24 cellular contexts compared by ENCODE assay signal in genomic region chr20:63596423-63596822, GRCh38. TPM values are rescaled to one million over a fixed set of nuclear protein-coding genes. Genes with fewer than 3 reads are reported as not detected.
A peak's percentile ranks its signal among the peaks of the same experiment; 100 is the strongest.
DNase-seq lines count a peak whose midpoint lies in the region; ATAC-seq, FAIRE-seq and TF ChIP-seq lines count a peak whose summit lies in the region.
"Had no signal": no experiment of that assay in that cellular context is flagged by ENCODE, and none has a peak within 500 bp of the region (broad histone marks: within the 10 kb centered on the region; RNA-seq: fewer than 3 reads in every experiment).

No MANE protein-coding gene starts in this region.

- H4K20me1 ChIP-seq in HepG2 (ENCODE audit: insufficient read depth, low read length) (no peaks in the 10 kb centered on the region), osteoblast (ENCODE audit: insufficient read depth, low read length) (peaks cover 23% of the 10 kb centered on the region)

- no peak for FAIRE-seq in HepG2 (lab: Jason Lieb, UNC)
- FAIRE-seq: A549, D721Med, G401.6, GM12891 had no signal

- no peak overlapping the region for H3K4me3 ChIP-seq in HepG2 (replicated peaks in 1 of 3; ENCODE audit: insufficient read depth in 1 of 3, low read depth in 2 of 3, low read length in 3 of 3)
- no peak overlapping the region for H3K4me3 ChIP-seq in osteoblast (ENCODE audit: insufficient read depth, low read length)
- H3K4me3 ChIP-seq: A549; BLaER1 treated with 17β-estradiol and CSF1 and Interleukin-3, amounts not matched to agents 10 nM and 100 nM had no signal

- in situ Hi-C loops in HepG2 (cut with HindIII; ENCODE audit: extremely low pct_ligation_motif_present, low pct_unique_long_range_greater_than_20kb) = no loop called here

- H3K4me2 ChIP-seq in HepG2 (ENCODE audit: low read depth, low read length) (no peak overlapping the region), osteoblast (ENCODE audit: insufficient read depth, low read length) (no peak overlapping the region)
- H3K4me2 ChIP-seq: A549; BLaER1 treated with 17β-estradiol and CSF1 and Interleukin-3, amounts not matched to agents 10 nM and 100 nM had no signal

- TF ChIP-seq POLR2A in HepG2 (IDR thresholded peaks at IDR 0.05; ENCODE audit: insufficient read depth in 1 of 2, low read depth in 2 of 2, low read length in 2 of 2) = no peak

- H2AFZ ChIP-seq in HepG2 (ENCODE audit: low read length) (no peak overlapping the region), osteoblast (ENCODE audit: low read length) (no peak overlapping the region)

- POLR2A ChIA-PET in HepG2 (lab: Yijun Ruan, JAX) = no interaction called here

- DNase-seq in Right ventricle myocardium superior = peak; percentile 26
- no peak for DNase-seq in Right ventricle myocardium inferior (ENCODE audit: missing footprints)
- peak; percentile 9 for DNase-seq in iPS-NIHi11 (ENCODE audit: low spot score)
- DNase-seq in HepG2 (ENCODE audit: low spot score) = no peak
- DNase-seq in osteoblast (ENCODE audit: insufficient read length, low spot score, missing footprints) = peak; percentile 25
- no peak for DNase-seq in NCI-H2171 treated with DMSO at 0.1 percent for 48 hours (lab: John Stamatoyannopoulos, UW)
- no peak for DNase-seq in NCI-H82 treated with DMSO at 0.1 percent for 48 hours (lab: John Stamatoyannopoulos, UW; ENCODE audit: unreplicated experiment)
- DNase-seq: AML-193; Caco-2; Calu3; CD4-positive, alpha-beta T cell; CD8-positive, alpha-beta T cell; DMS79 treated with DMSO at 0.1 percent for 48 hours; GF-D8 had no signal

- TF ChIP-seq EP300 in HepG2 (IDR thresholded peaks at IDR 0.05; ENCODE audit: low read depth in 2 of 2, low read length in 2 of 2) = no peak
- TF ChIP-seq EP300 in HepG2 (CRISPR knock-in tag; IDR thresholded peaks at IDR 0.05; ENCODE audit: borderline replicate concordance) = no peak

- H3K4me1 ChIP-seq in HepG2 (ENCODE audit: insufficient read depth, low read length) = no peaks in the 10 kb centered on the region
- H3K4me1 ChIP-seq in osteoblast (ENCODE audit: insufficient read depth, low read length) = peaks cover 8% of the 10 kb centered on the region
- H3K4me1 ChIP-seq: Caco-2 had no signal

- H3K36me3 ChIP-seq in HepG2 (replicated peaks in 1 of 2; ENCODE audit: control insufficient read depth in 1 of 2, insufficient read depth in 2 of 2, low read length in 2 of 2) (peaks cover 19 to 34% of the 10 kb centered on the region in 2 experiments; a peak in 4 of 5 replicates), osteoblast (ENCODE audit: insufficient read depth, low read length) (peaks cover 39% of the 10 kb centered on the region)

- BruUV-seq in HepG2 (replicated peaks; lab: Mats Ljungman, UMichigan) = no TSS peak

- intact Hi-C loops in Right ventricle myocardium superior (cut with DNase I) = no loop called here
- intact Hi-C loops in Right ventricle myocardium inferior (cut with DNase I) = no loop called here
- intact Hi-C loops in HepG2 (cut with micrococcal nuclease; ENCODE audit: unreplicated experiment) = no loop called here

- H3K27ac ChIP-seq in HepG2 (ENCODE audit: extremely low read length, insufficient read depth, low read length) (no peak overlapping the region), osteoblast (ENCODE audit: low read depth, low read length) (no peak overlapping the region)
- H3K27ac ChIP-seq: 22Rv1; A549; BLaER1 treated with 17β-estradiol and CSF1 and Interleukin-3, amounts not matched to agents 10 nM and 100 nM; C4-2B had no signal

- H3K79me2 ChIP-seq in HepG2 (ENCODE audit: insufficient read depth, low read length) = no peaks in the 10 kb centered on the region
- no peaks in the 10 kb centered on the region for H3K79me2 ChIP-seq in osteoblast (ENCODE audit: insufficient read depth, low read length)

- ATAC-seq in Right ventricle myocardium superior (ENCODE audit: poor library complexity) (no peak), Right ventricle myocardium inferior (no peak), HepG2 (no peak), GM21515 (IDR thresholded peaks at IDR 0.05; ENCODE audit: unreplicated experiment) (no peak)
- ATAC-seq: A549; CD8-positive, alpha-beta T cell had no signal

- H3K27me3 ChIP-seq in HepG2 (ENCODE audit: control insufficient read depth in 1 of 2, insufficient read depth in 2 of 2, low read length in 2 of 2) (no peaks in the 10 kb centered on the region), osteoblast (ENCODE audit: insufficient read depth, low read length) (no peaks in the 10 kb centered on the region)
- H3K27me3 ChIP-seq: BLaER1 treated with 17β-estradiol and CSF1 and Interleukin-3, amounts not matched to agents 10 nM and 100 nM had no signal

- 99% methylated on average over 6 of the region's 6 CpGs for WGBS in HepG2 (ENCODE audit: low lambda C conversion rate)

- TF ChIP-seq CTCF in HepG2 (CRISPR knock-in tag; IDR thresholded peaks at IDR 0.05) = no peak
- no peak for TF ChIP-seq CTCF in osteoblast (IDR thresholded peaks at IDR 0.05; ENCODE audit: extremely low read depth, low read depth, low read length)

- CTCF ChIA-PET in HepG2 (lab: Yijun Ruan, JAX; ENCODE audit: low intra/inter-chr PET ratio, low total read pairs) = no interaction called here

- H3K9me3 ChIP-seq in HepG2 (ENCODE audit: low read length) = no peaks in the 10 kb centered on the region
- no peaks in the 10 kb centered on the region for H3K9me3 ChIP-seq in osteoblast (ENCODE audit: low read depth, low read length)
- H3K9me3 ChIP-seq: A549; BLaER1 treated with 17β-estradiol and CSF1 and Interleukin-3, amounts not matched to agents 10 nM and 100 nM; Caco-2 had no signal

- TF ChIP-seq RAD21 in HepG2 (CRISPR knock-in tag; IDR thresholded peaks at IDR 0.05) = no peak

- H3K9ac ChIP-seq in HepG2 (ENCODE audit: insufficient read depth, low read depth, low read length) = no peak overlapping the region
- H3K9ac ChIP-seq: BLaER1 treated with 17β-estradiol and CSF1 and Interleukin-3, amounts not matched to agents 10 nM and 100 nM had no signal

RNA-seq across cellular contexts. Expression of gene HELZ2, which starts 22.4 kb away (rescaled TPM):
- 9.7 TPM for total RNA-seq in Right ventricle myocardium superior
- total RNA-seq in Right ventricle myocardium inferior = 12.8 TPM
- 8.4 and 10.1 TPM in 2 replicates for total RNA-seq in HepG2 (2016; rRNA removed; fragmentation: Illumina TruSeq; extraction: Trizol)
- 1.7 and 2.1 TPM in 2 replicates for total RNA-seq in HepG2 (2016; cell fraction: cytosol; rRNA removed; fragmentation: Illumina TruSeq; extraction: Trizol; ENCODE audit: low read depth)
- total RNA-seq in HepG2 (2016; cell fraction: insoluble cytoplasmic fraction; rRNA removed; fragmentation: Illumina TruSeq; extraction: Trizol) = 6.8 and 10.0 TPM in 2 replicates
- total RNA-seq in HepG2 (2016; cell fraction: membrane; rRNA removed; fragmentation: Illumina TruSeq; extraction: Trizol) = 2.8 and 4.3 TPM in 2 replicates
- 12.8 and 18.4 TPM in 2 replicates for total RNA-seq in HepG2 (2016; cell fraction: nucleus; rRNA removed; fragmentation: Illumina TruSeq; extraction: Trizol)
- 9.6 and 16.1 TPM in 2 replicates for polyA plus RNA-seq in HepG2 (2011; rRNA removed)
- 4.5 and 6.0 TPM in 2 replicates for polyA plus RNA-seq in HepG2 (2011; cell fraction: cytosol; rRNA removed)
- 39.6 and 48.2 TPM in 2 replicates for polyA plus RNA-seq in HepG2 (2011; cell fraction: nucleus; rRNA removed)
- 12.3 and 14.4 TPM in 2 replicates for polyA plus RNA-seq in HepG2 (2012)
- 0.26 and 0.46 TPM in 2 replicates for polyA plus RNA-seq in HepG2 (2016; cell fraction: cytosol; fragmentation: Illumina TruSeq; extraction: Trizol; ENCODE audit: low read depth)
- polyA plus RNA-seq in HepG2 (2016; cell fraction: insoluble cytoplasmic fraction; fragmentation: Illumina TruSeq; extraction: Trizol; ENCODE audit: low read depth) = 5.2 and 6.9 TPM in 2 replicates
- polyA plus RNA-seq in HepG2 (2016; cell fraction: membrane; fragmentation: Illumina TruSeq; extraction: Trizol; ENCODE audit: low read depth) = 0.43 and 0.84 TPM in 2 replicates
- 17.4 and 18.8 TPM in 2 replicates for polyA plus RNA-seq in HepG2 (2016; cell fraction: nucleus; fragmentation: Illumina TruSeq; extraction: Trizol; ENCODE audit: insufficient read depth, low read depth)
- 33.2 and 74.9 TPM in 2 replicates for polyA minus RNA-seq in HepG2 (2011; rRNA and poly(A)+ RNA removed; ENCODE audit: low replicate concordance)
- 41.7 and 42.0 TPM in 2 replicates for polyA minus RNA-seq in HepG2 (2011; cell fraction: cytosol; rRNA and poly(A)+ RNA removed)
- 35.3 and 47.0 TPM in 2 replicates for polyA minus RNA-seq in HepG2 (2011; cell fraction: nucleus; rRNA and poly(A)+ RNA removed)
- total RNA-seq in osteoblast = 23.3 and 27.5 TPM in 2 replicates

RNA-seq across cellular contexts. Expression of gene GMEB2, which starts 30.5 kb away (rescaled TPM):
- total RNA-seq in Right ventricle myocardium superior (5.5 TPM), Right ventricle myocardium inferior (6.1 TPM), HepG2 (2016; rRNA removed; fragmentation: Illumina TruSeq; extraction: Trizol) (11.6 and 12.4 TPM in 2 replicates), osteoblast (7.4 and 9.4 TPM in 2 replicates)
- 2.2 and 2.3 TPM in 2 replicates for total RNA-seq in HepG2 (2016; cell fraction: cytosol; rRNA removed; fragmentation: Illumina TruSeq; extraction: Trizol; ENCODE audit: low read depth)
- 9.6 and 12.4 TPM in 2 replicates for total RNA-seq in HepG2 (2016; cell fraction: insoluble cytoplasmic fraction; rRNA removed; fragmentation: Illumina TruSeq; extraction: Trizol)
- 6.9 and 7.8 TPM in 2 replicates for total RNA-seq in HepG2 (2016; cell fraction: membrane; rRNA removed; fragmentation: Illumina TruSeq; extraction: Trizol)
- total RNA-seq in HepG2 (2016; cell fraction: nucleus; rRNA removed; fragmentation: Illumina TruSeq; extraction: Trizol) = 7.8 and 10.3 TPM in 2 replicates
- polyA plus RNA-seq in HepG2 (2011; rRNA removed) = 10.6 and 11.5 TPM in 2 replicates
- 8.5 and 9.9 TPM in 2 replicates for polyA plus RNA-seq in HepG2 (2011; cell fraction: cytosol; rRNA removed)
- 20.2 and 24.4 TPM in 2 replicates for polyA plus RNA-seq in HepG2 (2011; cell fraction: nucleus; rRNA removed)
- polyA plus RNA-seq in HepG2 (2012) = 6.9 and 8.7 TPM in 2 replicates
- 1.5 TPM in 2 replicates for polyA plus RNA-seq in HepG2 (2016; cell fraction: cytosol; fragmentation: Illumina TruSeq; extraction: Trizol; ENCODE audit: low read depth)
- 9.6 and 12.8 TPM in 2 replicates for polyA plus RNA-seq in HepG2 (2016; cell fraction: insoluble cytoplasmic fraction; fragmentation: Illumina TruSeq; extraction: Trizol; ENCODE audit: low read depth)
- 3.9 and 4.4 TPM in 2 replicates for polyA plus RNA-seq in HepG2 (2016; cell fraction: membrane; fragmentation: Illumina TruSeq; extraction: Trizol; ENCODE audit: low read depth)
- 17.0 TPM in 2 replicates for polyA plus RNA-seq in HepG2 (2016; cell fraction: nucleus; fragmentation: Illumina TruSeq; extraction: Trizol; ENCODE audit: insufficient read depth, low read depth)
- polyA minus RNA-seq in HepG2 (2011; rRNA and poly(A)+ RNA removed; ENCODE audit: low replicate concordance) = 9.4 and 15.1 TPM in 2 replicates
- polyA minus RNA-seq in HepG2 (2011; cell fraction: cytosol; rRNA and poly(A)+ RNA removed) = 6.5 and 6.7 TPM in 2 replicates
- polyA minus RNA-seq in HepG2 (2011; cell fraction: nucleus; rRNA and poly(A)+ RNA removed) = 5.6 and 6.2 TPM in 2 replicates

RNA-seq across cellular contexts. Expression of gene FNDC11, which starts 42.5 kb away (rescaled TPM):
- total RNA-seq in Right ventricle myocardium superior (0.11 TPM), Right ventricle myocardium inferior (0.16 TPM), HepG2 (2016; rRNA removed; fragmentation: Illumina TruSeq; extraction: Trizol) (not detected in 2 replicates), osteoblast (under 0.01 TPM in 1 of 2 replicates, not detected in the other)
- not detected in 2 replicates for total RNA-seq in HepG2 (2016; cell fraction: cytosol; rRNA removed; fragmentation: Illumina TruSeq; extraction: Trizol; ENCODE audit: low read depth)
- not detected in 2 replicates for total RNA-seq in HepG2 (2016; cell fraction: insoluble cytoplasmic fraction; rRNA removed; fragmentation: Illumina TruSeq; extraction: Trizol)
- total RNA-seq in HepG2 (2016; cell fraction: membrane; rRNA removed; fragmentation: Illumina TruSeq; extraction: Trizol) = not detected in 2 replicates
- not detected in 2 replicates for total RNA-seq in HepG2 (2016; cell fraction: nucleus; rRNA removed; fragmentation: Illumina TruSeq; extraction: Trizol)
- 0.07 and 0.13 TPM in 2 replicates for polyA plus RNA-seq in HepG2 (2011; rRNA removed)
- 0.19 and 0.23 TPM in 2 replicates for polyA plus RNA-seq in HepG2 (2011; cell fraction: cytosol; rRNA removed)
- 0.45 and 0.48 TPM in 2 replicates for polyA plus RNA-seq in HepG2 (2011; cell fraction: nucleus; rRNA removed)
- 0.05 TPM in 1 of 2 replicates, not detected in the other for polyA plus RNA-seq in HepG2 (2012)
- polyA plus RNA-seq in HepG2 (2016; cell fraction: cytosol; fragmentation: Illumina TruSeq; extraction: Trizol; ENCODE audit: low read depth) = not detected in 2 replicates
- not detected in 2 replicates for polyA plus RNA-seq in HepG2 (2016; cell fraction: insoluble cytoplasmic fraction; fragmentation: Illumina TruSeq; extraction: Trizol; ENCODE audit: low read depth)
- polyA plus RNA-seq in HepG2 (2016; cell fraction: membrane; fragmentation: Illumina TruSeq; extraction: Trizol; ENCODE audit: low read depth) = not detected in 2 replicates
- not detected in 2 replicates for polyA plus RNA-seq in HepG2 (2016; cell fraction: nucleus; fragmentation: Illumina TruSeq; extraction: Trizol; ENCODE audit: insufficient read depth, low read depth)
- polyA minus RNA-seq in HepG2 (2011; rRNA and poly(A)+ RNA removed; ENCODE audit: low replicate concordance) = 0.10 and 0.84 TPM in 2 replicates
- polyA minus RNA-seq in HepG2 (2011; cell fraction: cytosol; rRNA and poly(A)+ RNA removed) = not detected in 2 replicates
- polyA minus RNA-seq in HepG2 (2011; cell fraction: nucleus; rRNA and poly(A)+ RNA removed) = not detected in 2 replicates
- total RNA-seq: Caco-2, Calu3 had no signal

RNA-seq across cellular contexts. Expression of gene SRMS, which starts 48.9 kb away (rescaled TPM):
- total RNA-seq in Right ventricle myocardium superior (not detected), Right ventricle myocardium inferior (not detected), HepG2 (2016; rRNA removed; fragmentation: Illumina TruSeq; extraction: Trizol) (not detected in 2 replicates), osteoblast (not detected in 2 replicates)
- total RNA-seq in HepG2 (2016; cell fraction: cytosol; rRNA removed; fragmentation: Illumina TruSeq; extraction: Trizol; ENCODE audit: low read depth) = not detected in 2 replicates
- not detected in 2 replicates for total RNA-seq in HepG2 (2016; cell fraction: insoluble cytoplasmic fraction; rRNA removed; fragmentation: Illumina TruSeq; extraction: Trizol)
- not detected in 2 replicates for total RNA-seq in HepG2 (2016; cell fraction: membrane; rRNA removed; fragmentation: Illumina TruSeq; extraction: Trizol)
- not detected in 2 replicates for total RNA-seq in HepG2 (2016; cell fraction: nucleus; rRNA removed; fragmentation: Illumina TruSeq; extraction: Trizol)
- 0.09 TPM in 1 of 2 replicates, not detected in the other for polyA plus RNA-seq in HepG2 (2011; rRNA removed)
- polyA plus RNA-seq in HepG2 (2011; cell fraction: cytosol; rRNA removed) = not detected in 2 replicates
- polyA plus RNA-seq in HepG2 (2011; cell fraction: nucleus; rRNA removed) = 0.10 and 0.37 TPM in 2 replicates
- polyA plus RNA-seq in HepG2 (2012) = 0.17 TPM in 1 of 2 replicates, not detected in the other
- not detected in 2 replicates for polyA plus RNA-seq in HepG2 (2016; cell fraction: cytosol; fragmentation: Illumina TruSeq; extraction: Trizol; ENCODE audit: low read depth)
- polyA plus RNA-seq in HepG2 (2016; cell fraction: insoluble cytoplasmic fraction; fragmentation: Illumina TruSeq; extraction: Trizol; ENCODE audit: low read depth) = not detected in 2 replicates
- not detected in 2 replicates for polyA plus RNA-seq in HepG2 (2016; cell fraction: membrane; fragmentation: Illumina TruSeq; extraction: Trizol; ENCODE audit: low read depth)
- polyA plus RNA-seq in HepG2 (2016; cell fraction: nucleus; fragmentation: Illumina TruSeq; extraction: Trizol; ENCODE audit: insufficient read depth, low read depth) = not detected in 2 replicates
- polyA minus RNA-seq in HepG2 (2011; rRNA and poly(A)+ RNA removed; ENCODE audit: low replicate concordance) = 0.28 TPM in 1 of 2 replicates, not detected in the other
- polyA minus RNA-seq in HepG2 (2011; cell fraction: cytosol; rRNA and poly(A)+ RNA removed) = not detected in 2 replicates
- polyA minus RNA-seq in HepG2 (2011; cell fraction: nucleus; rRNA and poly(A)+ RNA removed) = not detected in 2 replicates
- total RNA-seq: A172; Caco-2; Calu3; CD4-positive, alpha-beta T cell; CD8-positive, alpha-beta T cell had no signal
- polyA plus RNA-seq: A549, BJ had no signal

RNA-seq across cellular contexts. Expression of gene STMN3, which starts 56.8 kb away (rescaled TPM):
- total RNA-seq in Right ventricle myocardium superior (4.3 TPM), Right ventricle myocardium inferior (7.1 TPM), HepG2 (2016; rRNA removed; fragmentation: Illumina TruSeq; extraction: Trizol) (28.1 and 48.3 TPM in 2 replicates), osteoblast (1.1 and 2.1 TPM in 2 replicates)
- total RNA-seq in HepG2 (2016; cell fraction: cytosol; rRNA removed; fragmentation: Illumina TruSeq; extraction: Trizol; ENCODE audit: low read depth) = 9.7 and 10.6 TPM in 2 replicates
- 26.7 and 50.6 TPM in 2 replicates for total RNA-seq in HepG2 (2016; cell fraction: insoluble cytoplasmic fraction; rRNA removed; fragmentation: Illumina TruSeq; extraction: Trizol)
- 20.0 and 20.9 TPM in 2 replicates for total RNA-seq in HepG2 (2016; cell fraction: membrane; rRNA removed; fragmentation: Illumina TruSeq; extraction: Trizol)
- total RNA-seq in HepG2 (2016; cell fraction: nucleus; rRNA removed; fragmentation: Illumina TruSeq; extraction: Trizol) = 36.8 and 43.1 TPM in 2 replicates
- 21.0 and 28.5 TPM in 2 replicates for polyA plus RNA-seq in HepG2 (2011; rRNA removed)
- polyA plus RNA-seq in HepG2 (2011; cell fraction: cytosol; rRNA removed) = 22.7 and 33.5 TPM in 2 replicates
- polyA plus RNA-seq in HepG2 (2011; cell fraction: nucleus; rRNA removed) = 98.2 and 123 TPM in 2 replicates
- 13.1 and 18.3 TPM in 2 replicates for polyA plus RNA-seq in HepG2 (2012)
- polyA plus RNA-seq in HepG2 (2016; cell fraction: cytosol; fragmentation: Illumina TruSeq; extraction: Trizol; ENCODE audit: low read depth) = 10.7 and 12.2 TPM in 2 replicates
- 28.3 and 29.5 TPM in 2 replicates for polyA plus RNA-seq in HepG2 (2016; cell fraction: insoluble cytoplasmic fraction; fragmentation: Illumina TruSeq; extraction: Trizol; ENCODE audit: low read depth)
- polyA plus RNA-seq in HepG2 (2016; cell fraction: membrane; fragmentation: Illumina TruSeq; extraction: Trizol; ENCODE audit: low read depth) = 16.2 and 16.7 TPM in 2 replicates
- polyA plus RNA-seq in HepG2 (2016; cell fraction: nucleus; fragmentation: Illumina TruSeq; extraction: Trizol; ENCODE audit: insufficient read depth, low read depth) = 84.0 and 90.0 TPM in 2 replicates
- polyA minus RNA-seq in HepG2 (2011; rRNA and poly(A)+ RNA removed; ENCODE audit: low replicate concordance) = 1.7 and 23.2 TPM in 2 replicates
- 8.5 and 11.0 TPM in 2 replicates for polyA minus RNA-seq in HepG2 (2011; cell fraction: cytosol; rRNA and poly(A)+ RNA removed)
- polyA minus RNA-seq in HepG2 (2011; cell fraction: nucleus; rRNA and poly(A)+ RNA removed) = 3.3 and 5.6 TPM in 2 replicates

Comparison
In these comparisons a context has a peak if more than half of its experiments do, and no peak if none do; other contexts are left out.
1. DNase-seq: peak in Right ventricle myocardium superior (single experiment), iPS-NIHi11 (single experiment) and osteoblast (single experiment); none in Right ventricle myocardium inferior (single experiment), HepG2 (single experiment), NCI-H2171 treated with DMSO at 0.1 percent for 48 hours (single experiment) and NCI-H82 treated with DMSO at 0.1 percent for 48 hours (single experiment).